ENCODE assay signal across 8 cellular contexts in genomic region chr7:74371381-74372059, GRCh38.
A peak's percentile ranks its signal among the peaks of the same experiment; 100 is the strongest.
DNase-seq lines count a peak whose midpoint lies in the region; ATAC-seq lines count a peak whose summit lies in the region.
"Had no signal": no experiment of that assay in that cellular context is flagged by ENCODE, and none has a peak within 500 bp of the region (broad histone marks: within the 10 kb centered on the region; RNA-seq: fewer than 3 reads in every experiment).

No MANE protein-coding gene starts in this region.

- peak; percentile 42 for ATAC-seq in HG03175 (IDR thresholded peaks at IDR 0.05; ENCODE audit: unreplicated experiment)
- no peak for ATAC-seq in stimulated activated naive B cell treated with anti-CD40 and anti-IgM and Interleukin-4, amounts not matched to agents 10 μg/mL and 1 μg/mL and 100 μg/mL, for 72 hours (replicated peaks)
- no peak for ATAC-seq in activated CD4-positive, CD25-positive, alpha-beta regulatory T cell treated with anti-CD3 and anti-CD28 coated beads, Interleukin-2, amount 50 U/mL, for 24 hours
- no peak for ATAC-seq in GM21825 (IDR thresholded peaks at IDR 0.05; ENCODE audit: unreplicated experiment)

- intact Hi-C loops in head of caudate nucleus (cut with DNase I), result loop anchor here (5.0 kb wide), 2 partner anchors 64 to 84 kb away; partner anchors contain the start of gene CLIP2

- no peaks in the 10 kb centered on the region for H3K27me3 Mint-ChIP-seq in stimulated activated naive B cell treated with anti-CD40 and anti-IgM and Interleukin-4, amounts not matched to agents 10 μg/mL and 1 μg/mL and 100 μg/mL, for 72 hours

- no peak overlapping the region for H3K4me3 Mint-ChIP-seq in stimulated activated naive B cell treated with anti-CD40 and anti-IgM and Interleukin-4, amounts not matched to agents 10 μg/mL and 1 μg/mL and 100 μg/mL, for 72 hours

- H3K36me3 Mint-ChIP-seq in stimulated activated naive B cell treated with anti-CD40 and anti-IgM and Interleukin-4, amounts not matched to agents 10 μg/mL and 1 μg/mL and 100 μg/mL, for 72 hours, result peaks cover 7 to 34% of the 10 kb centered on the region in 2 donors

- peaks cover 11 to 20% of the 10 kb centered on the region in 2 donors for H3K4me1 Mint-ChIP-seq in stimulated activated naive B cell treated with anti-CD40 and anti-IgM and Interleukin-4, amounts not matched to agents 10 μg/mL and 1 μg/mL and 100 μg/mL, for 72 hours

- DNase-seq in NCI-H748 treated with DMSO at 0.1 percent for 48 hours (lab: John Stamatoyannopoulos, UW) (peak; percentile 4), head of caudate nucleus (peak in 34 of 42 donors; percentile 17 to 75 (median 42)), cortex of kidney (lab: John Stamatoyannopoulos, UW) (no peak)
- no peak for DNase-seq in stimulated activated naive B cell treated with anti-CD40 and anti-IgM and Interleukin-4, amounts not matched to agents 10 μg/mL and 1 μg/mL and 100 μg/mL, for 72 hours
- DNase-seq: amniotic stem cell had no signal

- peak overlapping the region; percentile 47 for H3K27ac Mint-ChIP-seq in stimulated activated naive B cell treated with anti-CD40 and anti-IgM and Interleukin-4, amounts not matched to agents 10 μg/mL and 1 μg/mL and 100 μg/mL, for 72 hours

- no peaks in the 10 kb centered on the region for H3K9me3 Mint-ChIP-seq in stimulated activated naive B cell treated with anti-CD40 and anti-IgM and Interleukin-4, amounts not matched to agents 10 μg/mL and 1 μg/mL and 100 μg/mL, for 72 hours

Comparison
In these comparisons a context has a peak if more than half of its experiments do, and no peak if none do; other contexts are left out.
1. DNase-seq: peak in NCI-H748 treated with DMSO at 0.1 percent for 48 hours (single experiment) and head of caudate nucleus (34 of 42); none in stimulated activated naive B cell treated with anti-CD40 and anti-IgM and Interleukin-4, amounts not matched to agents 10 μg/mL and 1 μg/mL and 100 μg/mL, for 72 hours (single experiment) and cortex of kidney (single experiment).